In genomic region chr17:82098169-82098938, GRCh38 we compare ENCODE assay signal across 8 cellular contexts. TPM values are rescaled to one million over a fixed set of nuclear protein-coding genes. Genes with fewer than 3 reads are reported as not detected.
A peak's percentile ranks its signal among the peaks of the same experiment; 100 is the strongest.
DNase-seq lines count a peak whose midpoint lies in the region; ATAC-seq and TF ChIP-seq lines count a peak whose summit lies in the region.

FASN (minus strand) TSS chr17:82098236; CDS start chr17:82096445, 1,791 bp downstream.

- no peak within 1 kb of the TSS for H3K27ac Mint-ChIP-seq in WTC11

- no peaks in the 10 kb centered on the region for H3K27me3 Mint-ChIP-seq in WTC11 (ENCODE audit: low read depth)

- H3K4me1 Mint-ChIP-seq in WTC11, result peaks cover 28% of the 10 kb centered on the region

- H3K36me3 Mint-ChIP-seq in WTC11, result peaks cover 3% of the 10 kb centered on the region

- peak within 1 kb of the TSS; percentile 72 to 77 for H3K4me3 ChIP-seq in cardiac fibroblast (replicated peaks in 1 of 2; ENCODE audit: low read depth in 2 of 2, low read length in 2 of 2)

- peak within 1 kb of the TSS; percentile 69 for H3K4me3 Mint-ChIP-seq in WTC11

- ATAC-seq in GM18909 (IDR thresholded peaks at IDR 0.05; ENCODE audit: poor library complexity, unreplicated experiment), result peak; percentile 69
- peak; percentile 71 for ATAC-seq in HG03175 (IDR thresholded peaks at IDR 0.05; ENCODE audit: unreplicated experiment)
- ATAC-seq in WTC11, result peak; percentile 79

- no peaks in the 10 kb centered on the region for H3K9me3 Mint-ChIP-seq in WTC11

- POLR2A ChIA-PET in WTC11 (lab: Charles Lee), result interaction anchor here (0.9 to 1.7 kb wide), 5 partner anchors 8 to 161 kb away, joined by 3 to 11 read pairs (median 3); partner anchors contain the start of genes DCXR and PYCR1

- peak; percentile 100 for DNase-seq in AG08396 (ENCODE audit: low spot score)
- peak; percentile 90 for DNase-seq in NCI-H2227 treated with DMSO at 0.1 percent for 48 hours (lab: John Stamatoyannopoulos, UW)
- peak; percentile 95 for DNase-seq in WTC11 (ENCODE audit: low spot score)
- DNase-seq in cardiac fibroblast (ENCODE audit: low read depth in 2 of 2), result peak; percentile 95 to 98
- peak; percentile 99 for DNase-seq in islet precursor cell
- DNase-seq in stimulated activated CD4-positive, alpha-beta T cell treated with anti-CD3 and anti-CD28 coated beads, Interleukin-12 subunit alpha, Interleukin-12 subunit beta, amount 100 ng/mL, for 48 hours (ENCODE audit: low read depth in 2 of 3, low spot score in 1 of 3), result peak; percentile 87 to 95 (median 89)

- no peak for TF ChIP-seq CTCF in WTC11 (IDR thresholded peaks at IDR 0.05)
- TF ChIP-seq CTCF in cardiac fibroblast (IDR thresholded peaks at IDR 0.05; ENCODE audit: low read depth, low read length), result peak; percentile 39

- CTCF ChIA-PET in WTC11 (lab: Charles Lee), result interaction anchor here (0.6 to 2.9 kb wide), 11 partner anchors 8 to 171 kb away, joined by 3 to 18 read pairs (median 3); partner anchors contain the start of genes CENPX, DCXR, LRRC45 and MAFG

TF ChIP-seq in WTC11, 78 proteins besides CTCF, POLR2A, EP300 and RAD21 (continues in another document):
- no peak for TF ChIP-seq ZNF219 (CRISPR knock-in tag; IDR thresholded peaks at IDR 0.05; ENCODE audit: borderline replicate concordance)
- TF ChIP-seq MYBL2 (CRISPR knock-in tag; IDR thresholded peaks at IDR 0.05), result no peak
- no peak for TF ChIP-seq OVOL2 (CRISPR knock-in tag; IDR thresholded peaks at IDR 0.05; ENCODE audit: borderline replicate concordance)
- TF ChIP-seq SP1 (CRISPR knock-in tag; conservative IDR thresholded peaks at IDR 0.05), result peak; percentile 73; the same call in 1 of the 2 replicates
- no peak for TF ChIP-seq ZNF425 (CRISPR knock-in tag; conservative IDR thresholded peaks at IDR 0.05)
- no peak for TF ChIP-seq RORB (CRISPR knock-in tag; IDR thresholded peaks at IDR 0.05)
- peak; percentile 79; the same call in 1 of the 2 replicates for TF ChIP-seq FOXP1 (CRISPR knock-in tag; IDR thresholded peaks at IDR 0.05; ENCODE audit: borderline replicate concordance)
- no peak; the same call in 1 of the 2 replicates for TF ChIP-seq USF2 (CRISPR knock-in tag; IDR thresholded peaks at IDR 0.05)
- TF ChIP-seq TP53 (CRISPR knock-in tag; IDR thresholded peaks at IDR 0.05), result peak; percentile 69; the same call in 1 of the 2 replicates
- peak; percentile 83 for TF ChIP-seq CREM (CRISPR knock-in tag; IDR thresholded peaks at IDR 0.05)
- TF ChIP-seq ATF6 (CRISPR knock-in tag; IDR thresholded peaks at IDR 0.05), result no peak
- no peak for TF ChIP-seq MXD4 (CRISPR knock-in tag; IDR thresholded peaks at IDR 0.05; ENCODE audit: borderline replicate concordance)
- peak; percentile 29; the same call in 1 of the 2 replicates for TF ChIP-seq FOXK1 (CRISPR knock-in tag; IDR thresholded peaks at IDR 0.05)
- peak; percentile 30; the same call in 1 of the 2 replicates for TF ChIP-seq ESRRA (CRISPR knock-in tag; IDR thresholded peaks at IDR 0.05; ENCODE audit: borderline replicate concordance)
- TF ChIP-seq NR2C2 (CRISPR knock-in tag; IDR thresholded peaks at IDR 0.05), result no peak
- no peak; the same call in 1 of the 2 replicates for TF ChIP-seq ATF1 (CRISPR knock-in tag; IDR thresholded peaks at IDR 0.05)
- TF ChIP-seq HMGA2 (CRISPR knock-in tag; IDR thresholded peaks at IDR 0.05), result no peak
- TF ChIP-seq, protein P1, sequence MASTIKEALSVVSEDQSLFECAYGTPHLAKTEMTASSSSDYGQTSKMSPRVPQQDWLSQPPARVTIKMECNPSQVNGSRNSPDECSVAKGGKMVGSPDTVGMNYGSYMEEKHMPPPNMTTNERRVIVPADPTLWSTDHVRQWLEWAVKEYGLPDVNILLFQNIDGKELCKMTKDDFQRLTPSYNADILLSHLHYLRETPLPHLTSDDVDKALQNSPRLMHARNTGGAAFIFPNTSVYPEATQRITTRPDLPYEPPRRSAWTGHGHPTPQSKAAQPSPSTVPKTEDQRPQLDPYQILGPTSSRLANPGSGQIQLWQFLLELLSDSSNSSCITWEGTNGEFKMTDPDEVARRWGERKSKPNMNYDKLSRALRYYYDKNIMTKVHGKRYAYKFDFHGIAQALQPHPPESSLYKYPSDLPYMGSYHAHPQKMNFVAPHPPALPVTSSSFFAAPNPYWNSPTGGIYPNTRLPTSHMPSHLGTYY (CRISPR knock-in tag; IDR thresholded peaks at IDR 0.05), result no peak
- no peak; the same call in 1 of the 2 replicates for TF ChIP-seq ZNF232 (CRISPR knock-in tag; IDR thresholded peaks at IDR 0.05)
- TF ChIP-seq, protein P2, sequence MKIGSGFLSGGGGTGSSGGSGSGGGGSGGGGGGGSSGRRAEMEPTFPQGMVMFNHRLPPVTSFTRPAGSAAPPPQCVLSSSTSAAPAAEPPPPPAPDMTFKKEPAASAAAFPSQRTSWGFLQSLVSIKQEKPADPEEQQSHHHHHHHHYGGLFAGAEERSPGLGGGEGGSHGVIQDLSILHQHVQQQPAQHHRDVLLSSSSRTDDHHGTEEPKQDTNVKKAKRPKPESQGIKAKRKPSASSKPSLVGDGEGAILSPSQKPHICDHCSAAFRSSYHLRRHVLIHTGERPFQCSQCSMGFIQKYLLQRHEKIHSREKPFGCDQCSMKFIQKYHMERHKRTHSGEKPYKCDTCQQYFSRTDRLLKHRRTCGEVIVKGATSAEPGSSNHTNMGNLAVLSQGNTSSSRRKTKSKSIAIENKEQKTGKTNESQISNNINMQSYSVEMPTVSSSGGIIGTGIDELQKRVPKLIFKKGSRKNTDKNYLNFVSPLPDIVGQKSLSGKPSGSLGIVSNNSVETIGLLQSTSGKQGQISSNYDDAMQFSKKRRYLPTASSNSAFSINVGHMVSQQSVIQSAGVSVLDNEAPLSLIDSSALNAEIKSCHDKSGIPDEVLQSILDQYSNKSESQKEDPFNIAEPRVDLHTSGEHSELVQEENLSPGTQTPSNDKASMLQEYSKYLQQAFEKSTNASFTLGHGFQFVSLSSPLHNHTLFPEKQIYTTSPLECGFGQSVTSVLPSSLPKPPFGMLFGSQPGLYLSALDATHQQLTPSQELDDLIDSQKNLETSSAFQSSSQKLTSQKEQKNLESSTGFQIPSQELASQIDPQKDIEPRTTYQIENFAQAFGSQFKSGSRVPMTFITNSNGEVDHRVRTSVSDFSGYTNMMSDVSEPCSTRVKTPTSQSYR (CRISPR knock-in tag; IDR thresholded peaks at IDR 0.05), result no peak
- TF ChIP-seq, protein P3, sequence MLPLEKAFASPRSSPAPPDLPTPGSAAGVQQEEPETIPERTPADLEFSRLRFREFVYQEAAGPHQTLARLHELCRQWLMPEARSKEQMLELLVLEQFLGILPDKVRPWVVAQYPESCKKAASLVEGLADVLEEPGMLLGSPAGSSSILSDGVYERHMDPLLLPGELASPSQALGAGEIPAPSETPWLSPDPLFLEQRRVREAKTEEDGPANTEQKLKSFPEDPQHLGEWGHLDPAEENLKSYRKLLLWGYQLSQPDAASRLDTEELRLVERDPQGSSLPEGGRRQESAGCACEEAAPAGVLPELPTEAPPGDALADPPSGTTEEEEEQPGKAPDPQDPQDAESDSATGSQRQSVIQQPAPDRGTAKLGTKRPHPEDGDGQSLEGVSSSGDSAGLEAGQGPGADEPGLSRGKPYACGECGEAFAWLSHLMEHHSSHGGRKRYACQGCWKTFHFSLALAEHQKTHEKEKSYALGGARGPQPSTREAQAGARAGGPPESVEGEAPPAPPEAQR (CRISPR knock-in tag; IDR thresholded peaks at IDR 0.05), result no peak

RNA-seq across cellular contexts. Expression of gene FASN, which starts in this region (rescaled TPM):
- total RNA-seq in WTC11 (2021), result 611 to 742 TPM (median 654 TPM) in 3 replicates

Comparison
In these comparisons a context has a peak if more than half of its experiments do, and no peak if none do; other contexts are left out.
1. Peak in every context shown above with its lines: DNase-seq, ATAC-seq and H3K4me3 ChIP-seq.